16 cellular contexts compared by ENCODE assay signal in genomic region chr2:240364582-240364960, GRCh38.
"Had no signal": no experiment of that assay in that cellular context is flagged by ENCODE, and none has a peak within 500 bp of the region (broad histone marks: within the 10 kb centered on the region; RNA-seq: fewer than 3 reads in every experiment).

No MANE protein-coding gene starts in this region.

- H3K9me3 ChIP-seq: ovary had no signal

- H3K27ac ChIP-seq: adrenal gland, cardiac muscle cell, ovary, sigmoid colon had no signal

- DNase-seq: activated CD4-positive, alpha-beta memory T cell treated with anti-CD3 and anti-CD28 coated beads for 36 hours; activated CD4-positive, alpha-beta T cell treated with anti-CD3 and anti-CD28 coated beads for 36 hours; activated gamma-delta T cell treated with Interleukin-2 at 50 U/mL for 16 hours; activated T-cell treated with anti-CD3 and anti-CD28 coated beads for 4 hours; adrenal gland; effector memory CD8-positive, alpha-beta T cell; sigmoid colon; stimulated activated CD4-positive, alpha-beta T cell treated with anti-CD3 and anti-CD28 coated beads, Interleukin-4, amount 100 ng/mL, for 24 hours; SW 1271; T-helper 2 cell had no signal

- H3K4me3 ChIP-seq: adrenal gland, cardiac muscle cell, lung, ovary, sigmoid colon, thoracic aorta had no signal

- ATAC-seq: activated CD4-positive, alpha-beta T cell treated with anti-CD3 and anti-CD28 coated beads for 36 hours; activated naive CD4-positive, alpha-beta T cell treated with anti-CD3 and anti-CD28 coated beads, Interleukin-2, amount 50 U/mL, for 72 hours; effector memory CD8-positive, alpha-beta T cell; stimulated activated memory B cell treated with anti-CD40 and anti-IgM and Interleukin-4, amounts not matched to agents 10 μg/mL and 1 μg/mL and 100 μg/mL, for 72 hours had no signal

- H3K36me3 ChIP-seq: adrenal gland, cardiac muscle cell, ovary, sigmoid colon, thoracic aorta had no signal

- H3K27me3 ChIP-seq: adrenal gland, cardiac muscle cell, ovary, sigmoid colon had no signal
